31 cellular contexts compared by ENCODE assay signal in genomic region chr17:30133197-30133596, GRCh38.
"Had no signal": no experiment of that assay in that cellular context is flagged by ENCODE, and none has a peak within 500 bp of the region (broad histone marks: within the 10 kb centered on the region; RNA-seq: fewer than 3 reads in every experiment).

No MANE protein-coding gene starts in this region.

- H3K4me3 Mint-ChIP-seq: activated CD8-positive, alpha-beta T cell treated with anti-CD3 and anti-CD28 coated beads for 36 hours; activated naive CD8-positive, alpha-beta T cell; activated T-cell treated with anti-CD3 and anti-CD28 coated beads, Interleukin-2, amount 50 U/mL, for 4 hours; activated T-helper 17 cell treated with anti-CD3 and anti-CD28 coated beads, Interleukin-2, amount 50 U/mL, for 72 hours; central memory CD8-positive, alpha-beta T cell; dendritic cell treated with granulocyte-macrophage colony-stimulating factor and Interleukin-4, amounts not matched to agents 40 ng/mL and 50 ng/mL, for 4 days had no signal

- H3K9me3 Mint-ChIP-seq: activated CD8-positive, alpha-beta T cell treated with anti-CD3 and anti-CD28 coated beads for 36 hours; activated T-cell treated with anti-CD3 and anti-CD28 coated beads, Interleukin-2, amount 50 U/mL, for 4 hours; activated T-helper 17 cell treated with anti-CD3 and anti-CD28 coated beads, Interleukin-2, amount 50 U/mL, for 72 hours; central memory CD8-positive, alpha-beta T cell; dendritic cell treated with granulocyte-macrophage colony-stimulating factor and Interleukin-4, amounts not matched to agents 40 ng/mL and 50 ng/mL, for 4 days had no signal

- H3K27ac Mint-ChIP-seq: activated CD8-positive, alpha-beta T cell treated with anti-CD3 and anti-CD28 coated beads for 36 hours; activated T-helper 17 cell treated with anti-CD3 and anti-CD28 coated beads, Interleukin-2, amount 50 U/mL, for 72 hours; dendritic cell treated with granulocyte-macrophage colony-stimulating factor and Interleukin-4, amounts not matched to agents 40 ng/mL and 50 ng/mL, for 4 days had no signal

- H3K27me3 Mint-ChIP-seq: activated CD8-positive, alpha-beta T cell treated with anti-CD3 and anti-CD28 coated beads for 36 hours; activated naive CD8-positive, alpha-beta T cell; activated T-helper 17 cell treated with anti-CD3 and anti-CD28 coated beads, Interleukin-2, amount 50 U/mL, for 72 hours; central memory CD8-positive, alpha-beta T cell; dendritic cell treated with granulocyte-macrophage colony-stimulating factor and Interleukin-4, amounts not matched to agents 40 ng/mL and 50 ng/mL, for 4 days had no signal

- ATAC-seq: activated CD8-positive, alpha-beta T cell treated with anti-CD3 and anti-CD28 coated beads for 36 hours; activated T-cell treated with anti-CD3 and anti-CD28 coated beads, Interleukin-2, amount 50 U/mL, for 4 hours; activated T-helper 17 cell treated with anti-CD3 and anti-CD28 coated beads, Interleukin-2, amount 50 U/mL, for 72 hours; foreskin keratinocyte; gastrocnemius medialis; heart left ventricle had no signal

- FAIRE-seq: astrocyte, bronchial epithelial cell had no signal

- H3K4me1 ChIP-seq: foreskin keratinocyte, gastrocnemius medialis had no signal

- H3K4me3 ChIP-seq: coronary artery, dorsolateral prefrontal cortex, esophagus muscularis mucosa, gastrocnemius medialis, heart left ventricle had no signal

- DNase-seq: activated CD4-positive, alpha-beta T cell treated with anti-CD3 and anti-CD28 coated beads for 4 hours; activated CD4-positive, alpha-beta T cell treated with anti-CD3 and anti-CD28 coated beads, Interleukin-2, amount 50 U/mL, for 1 hour; activated CD4-positive, alpha-beta T cell treated with anti-CD3 and anti-CD28 coated beads, Interleukin-2, amount 50 U/mL, for 48 hours; activated CD4-positive, CD25-positive, alpha-beta regulatory T cell; activated CD4-positive, CD25-positive, alpha-beta regulatory T cell treated with anti-CD3 and anti-CD28 coated beads, Interleukin-2, amount 50 U/mL, for 72 hours; activated CD8-positive, alpha-beta memory T cell treated with anti-CD3 and anti-CD28 coated beads for 24 hours; activated CD8-positive, alpha-beta T cell treated with anti-CD3 and anti-CD28 coated beads for 36 hours; activated effector memory CD4-positive, alpha-beta T cell treated with Interleukin-2 at 50 U/mL for 16 hours; activated gamma-delta T cell treated with Interleukin-2 at 50 U/mL for 16 hours; activated naive CD4-positive, alpha-beta T cell treated with anti-CD3 and anti-CD28 coated beads, Interleukin-2, amount 50 U/mL, for 16 hours; activated naive CD4-positive, alpha-beta T cell treated with Interleukin-2 at 50 U/mL for 16 hours; activated T-cell treated with anti-CD3 and anti-CD28 coated beads, Interleukin-2, amount 50 U/mL, for 4 hours; amniotic stem cell; anterior cingulate cortex; brain microvascular endothelial cell; dorsolateral prefrontal cortex; effector memory CD4-positive, alpha-beta T cell; erythroblast; foreskin keratinocyte; gastrocnemius medialis; glutamatergic neuron; heart left ventricle; T-helper 2 cell had no signal

- H3K9me3 ChIP-seq: esophagus muscularis mucosa, gastrocnemius medialis, heart left ventricle had no signal

- H3K27ac ChIP-seq: brain microvascular endothelial cell, coronary artery, dorsolateral prefrontal cortex, esophagus muscularis mucosa, foreskin keratinocyte, gastrocnemius medialis, heart left ventricle had no signal

- H3K27me3 ChIP-seq: brain microvascular endothelial cell, dorsolateral prefrontal cortex, esophagus muscularis mucosa, foreskin keratinocyte, gastrocnemius medialis, heart left ventricle had no signal
